Comparison of ENCODE assay signal across 1 cellular context in genomic region chr4:185468999-185469398, GRCh38.
TF ChIP-seq lines count a peak whose summit lies in the region.

No MANE protein-coding gene starts in this region.

TF ChIP-seq in GM23338, 12 proteins besides CTCF, POLR2A, EP300 and RAD21:
- TF ChIP-seq NANOG (IDR thresholded peaks at IDR 0.05; ENCODE audit: borderline replicate concordance) (no peak), ZNF462 (CRISPR knock-in tag; IDR thresholded peaks at IDR 0.05) (no peak), JUNB (IDR thresholded peaks at IDR 0.05; ENCODE audit: unreplicated experiment) (no peak), CREB1 (CRISPR knock-in tag; IDR thresholded peaks at IDR 0.05; ENCODE audit: low read depth) (no peak), POLR2AphosphoS5 (IDR thresholded peaks at IDR 0.05; ENCODE audit: low read depth) (no peak), ZNF331 (CRISPR knock-in tag; IDR thresholded peaks at IDR 0.05; ENCODE audit: low read depth) (no peak)
- TF ChIP-seq, protein P1, sequence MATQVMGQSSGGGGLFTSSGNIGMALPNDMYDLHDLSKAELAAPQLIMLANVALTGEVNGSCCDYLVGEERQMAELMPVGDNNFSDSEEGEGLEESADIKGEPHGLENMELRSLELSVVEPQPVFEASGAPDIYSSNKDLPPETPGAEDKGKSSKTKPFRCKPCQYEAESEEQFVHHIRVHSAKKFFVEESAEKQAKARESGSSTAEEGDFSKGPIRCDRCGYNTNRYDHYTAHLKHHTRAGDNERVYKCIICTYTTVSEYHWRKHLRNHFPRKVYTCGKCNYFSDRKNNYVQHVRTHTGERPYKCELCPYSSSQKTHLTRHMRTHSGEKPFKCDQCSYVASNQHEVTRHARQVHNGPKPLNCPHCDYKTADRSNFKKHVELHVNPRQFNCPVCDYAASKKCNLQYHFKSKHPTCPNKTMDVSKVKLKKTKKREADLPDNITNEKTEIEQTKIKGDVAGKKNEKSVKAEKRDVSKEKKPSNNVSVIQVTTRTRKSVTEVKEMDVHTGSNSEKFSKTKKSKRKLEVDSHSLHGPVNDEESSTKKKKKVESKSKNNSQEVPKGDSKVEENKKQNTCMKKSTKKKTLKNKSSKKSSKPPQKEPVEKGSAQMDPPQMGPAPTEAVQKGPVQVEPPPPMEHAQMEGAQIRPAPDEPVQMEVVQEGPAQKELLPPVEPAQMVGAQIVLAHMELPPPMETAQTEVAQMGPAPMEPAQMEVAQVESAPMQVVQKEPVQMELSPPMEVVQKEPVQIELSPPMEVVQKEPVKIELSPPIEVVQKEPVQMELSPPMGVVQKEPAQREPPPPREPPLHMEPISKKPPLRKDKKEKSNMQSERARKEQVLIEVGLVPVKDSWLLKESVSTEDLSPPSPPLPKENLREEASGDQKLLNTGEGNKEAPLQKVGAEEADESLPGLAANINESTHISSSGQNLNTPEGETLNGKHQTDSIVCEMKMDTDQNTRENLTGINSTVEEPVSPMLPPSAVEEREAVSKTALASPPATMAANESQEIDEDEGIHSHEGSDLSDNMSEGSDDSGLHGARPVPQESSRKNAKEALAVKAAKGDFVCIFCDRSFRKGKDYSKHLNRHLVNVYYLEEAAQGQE (IDR thresholded peaks at IDR 0.05; ENCODE audit: unreplicated experiment): no peak
- TF ChIP-seq, protein P2, sequence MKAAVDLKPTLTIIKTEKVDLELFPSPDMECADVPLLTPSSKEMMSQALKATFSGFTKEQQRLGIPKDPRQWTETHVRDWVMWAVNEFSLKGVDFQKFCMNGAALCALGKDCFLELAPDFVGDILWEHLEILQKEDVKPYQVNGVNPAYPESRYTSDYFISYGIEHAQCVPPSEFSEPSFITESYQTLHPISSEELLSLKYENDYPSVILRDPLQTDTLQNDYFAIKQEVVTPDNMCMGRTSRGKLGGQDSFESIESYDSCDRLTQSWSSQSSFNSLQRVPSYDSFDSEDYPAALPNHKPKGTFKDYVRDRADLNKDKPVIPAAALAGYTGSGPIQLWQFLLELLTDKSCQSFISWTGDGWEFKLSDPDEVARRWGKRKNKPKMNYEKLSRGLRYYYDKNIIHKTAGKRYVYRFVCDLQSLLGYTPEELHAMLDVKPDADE (IDR thresholded peaks at IDR 0.05): no peak
